8 cellular contexts compared by ENCODE assay signal in the genomic region with DNA sequence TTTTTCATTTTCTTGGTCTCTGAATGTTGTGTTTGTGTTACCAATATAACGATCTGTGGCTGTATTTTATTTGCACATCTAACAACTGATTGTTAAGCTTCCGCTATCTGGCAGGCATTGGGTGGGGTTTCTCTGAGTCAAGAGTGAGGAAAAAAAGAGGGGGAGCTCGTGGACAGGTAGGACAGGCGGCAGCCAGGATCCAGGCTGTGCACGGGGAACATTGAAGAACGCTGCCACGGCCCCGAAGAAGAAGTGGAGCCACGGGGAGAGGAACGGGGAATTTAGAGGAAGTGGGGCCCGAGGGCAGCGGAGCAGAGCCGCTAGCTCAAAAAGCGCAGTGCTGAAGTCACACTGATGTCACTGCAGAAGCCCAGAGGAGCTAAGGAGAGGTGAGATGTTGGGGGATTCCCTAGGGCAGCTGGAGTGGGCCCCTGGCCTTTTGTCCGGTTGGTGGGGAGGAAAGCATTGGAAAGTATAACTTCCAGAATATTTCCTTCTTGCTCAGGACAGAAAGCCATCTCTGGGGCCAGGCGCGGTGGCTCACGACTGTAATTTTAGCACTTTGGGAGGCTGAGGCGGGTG. TPM values are rescaled to one million over a fixed set of nuclear protein-coding genes. Genes with fewer than 3 reads are reported as not detected.
DNase-seq lines count a peak whose midpoint lies in the region; ATAC-seq and TF ChIP-seq lines count a peak whose summit lies in the region.

No MANE protein-coding gene starts in this region.

- DNase-seq in activated T-cell treated with anti-CD3 and anti-CD28 coated beads for 1 hour (ENCODE audit: low read depth): peak; percentile 43
- DNase-seq in activated T-cell treated with anti-CD3 and anti-CD28 coated beads for 4 hours: no peak
- DNase-seq in T follicular helper cell (ENCODE audit: low read depth): peak; percentile 44
- peak in 2 of 4 donors; percentile 27 to 57 for DNase-seq in body of pancreas
- DNase-seq in lower lobe of right lung: peak; percentile 75
- no peak for DNase-seq in WERI-Rb-1

- H3K27ac ChIP-seq in body of pancreas (peak overlapping the region in 3 of 4 donors; percentile 22 to 76 (median 37)), lower lobe of right lung (peak overlapping the region; percentile 69), WERI-Rb-1 (no peak overlapping the region)

- no peak for TF ChIP-seq CTCF in body of pancreas (IDR thresholded peaks at IDR 0.05)
- no peak for TF ChIP-seq CTCF in lower lobe of right lung (IDR thresholded peaks at IDR 0.05)
- no peak for TF ChIP-seq CTCF in WERI-Rb-1 (IDR thresholded peaks at IDR 0.05; ENCODE audit: low read depth, low read length)

- intact Hi-C loops in body of pancreas (cut with DNase I): no loop called here
- intact Hi-C loops in lower lobe of right lung (cut with DNase I): no loop called here

- 43 to 55% methylated on average over 16 to 19 of the region's 19 CpGs for WGBS in body of pancreas, 2 donors

- no peaks in the 10 kb centered on the region for H3K9me3 ChIP-seq in body of pancreas
- no peaks in the 10 kb centered on the region for H3K9me3 ChIP-seq in lower lobe of right lung
- H3K9me3 ChIP-seq in WERI-Rb-1 (ENCODE audit: severe bottlenecking): peaks cover 3% of the 10 kb centered on the region

- no peaks in the 10 kb centered on the region for H3K36me3 ChIP-seq in body of pancreas (replicated peaks in 1 of 2; ENCODE audit: insufficient read depth in 1 of 2, low read depth in 2 of 2)
- no peaks in the 10 kb centered on the region for H3K36me3 ChIP-seq in lower lobe of right lung
- H3K36me3 ChIP-seq in WERI-Rb-1: no peaks in the 10 kb centered on the region

- no peak for TF ChIP-seq POLR2A in body of pancreas (IDR thresholded peaks at IDR 0.05)

- H3K9me3 Mint-ChIP-seq in stimulated activated memory B cell treated with anti-CD40 and anti-IgM and Interleukin-4, amounts not matched to agents 10 μg/mL and 1 μg/mL and 100 μg/mL, for 72 hours: no peaks in the 10 kb centered on the region

- H3K4me1 ChIP-seq in body of pancreas (peaks cover 10% of the 10 kb centered on the region), lower lobe of right lung (peaks cover 15% of the 10 kb centered on the region)

- H3K4me3 ChIP-seq in body of pancreas (no peak overlapping the region), lower lobe of right lung (peak overlapping the region; percentile 47), WERI-Rb-1 (ENCODE audit: low read depth, low read length) (no peak overlapping the region)

- peaks cover 46% of the 10 kb centered on the region for H3K4me1 Mint-ChIP-seq in stimulated activated memory B cell treated with anti-CD40 and anti-IgM and Interleukin-4, amounts not matched to agents 10 μg/mL and 1 μg/mL and 100 μg/mL, for 72 hours

- no peaks in the 10 kb centered on the region for H3K27me3 Mint-ChIP-seq in stimulated activated memory B cell treated with anti-CD40 and anti-IgM and Interleukin-4, amounts not matched to agents 10 μg/mL and 1 μg/mL and 100 μg/mL, for 72 hours

- ATAC-seq in HG03139 (IDR thresholded peaks at IDR 0.05; ENCODE audit: unreplicated experiment) (peak; percentile 54), body of pancreas (no peak), lower lobe of right lung (peak; percentile 70 to 73)
- peak; percentile 91 for ATAC-seq in stimulated activated memory B cell treated with anti-CD40 and anti-IgM and Interleukin-4, amounts not matched to agents 10 μg/mL and 1 μg/mL and 100 μg/mL, for 72 hours

- H3K36me3 Mint-ChIP-seq in stimulated activated memory B cell treated with anti-CD40 and anti-IgM and Interleukin-4, amounts not matched to agents 10 μg/mL and 1 μg/mL and 100 μg/mL, for 72 hours: no peaks in the 10 kb centered on the region

- peak overlapping the region; percentile 90 for H3K27ac Mint-ChIP-seq in stimulated activated memory B cell treated with anti-CD40 and anti-IgM and Interleukin-4, amounts not matched to agents 10 μg/mL and 1 μg/mL and 100 μg/mL, for 72 hours

- H3K4me3 Mint-ChIP-seq in stimulated activated memory B cell treated with anti-CD40 and anti-IgM and Interleukin-4, amounts not matched to agents 10 μg/mL and 1 μg/mL and 100 μg/mL, for 72 hours: peak overlapping the region; percentile 85

- H3K27me3 ChIP-seq in body of pancreas: no peaks in the 10 kb centered on the region
- H3K27me3 ChIP-seq in lower lobe of right lung (ENCODE audit: low read depth): no peaks in the 10 kb centered on the region
- H3K27me3 ChIP-seq in WERI-Rb-1 (ENCODE audit: insufficient read depth, low read depth, severe bottlenecking): no peaks in the 10 kb centered on the region

RNA-seq across cellular contexts. Expression of a gene that starts 20.9 kb away (rescaled TPM):
- 10 to 100 TPM; 18.7 to 27.4 TPM for total RNA-seq in body of pancreas
- 35.6 TPM for total RNA-seq in lower lobe of right lung

Comparison
In these comparisons a context has a peak if more than half of its experiments do, and no peak if none do; other contexts are left out.
1. DNase-seq: peak in activated T-cell treated with anti-CD3 and anti-CD28 coated beads for 1 hour (single experiment), T follicular helper cell (single experiment) and lower lobe of right lung (single experiment); none in activated T-cell treated with anti-CD3 and anti-CD28 coated beads for 4 hours (single experiment) and WERI-Rb-1 (single experiment).